Comparison of ENCODE assay signal across 1 cellular context in the genomic region with DNA sequence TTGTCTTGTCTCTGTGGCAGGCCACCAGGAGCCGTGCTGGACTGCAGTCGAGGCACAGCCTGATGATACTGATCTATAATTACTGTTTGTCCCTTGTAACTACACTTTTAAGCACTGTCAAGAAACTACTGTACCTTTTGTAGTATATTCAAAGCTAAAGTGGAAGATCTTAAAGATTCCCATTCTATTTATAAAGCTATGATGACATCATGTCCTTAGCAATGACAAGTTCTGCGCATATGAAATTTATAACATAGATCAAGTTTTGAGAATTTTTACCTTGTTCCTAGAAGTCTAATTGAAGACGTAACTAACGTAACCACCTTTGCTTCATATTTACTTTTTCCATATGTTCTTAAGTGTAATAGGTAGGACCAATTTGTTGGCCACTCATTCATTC.
TF ChIP-seq lines count a peak whose summit lies in the region.

No MANE protein-coding gene starts in this region.

TF ChIP-seq in H1, 55 proteins besides CTCF, POLR2A, EP300 and RAD21:
- TF ChIP-seq HDAC6 (IDR thresholded peaks at IDR 0.05; ENCODE audit: low read depth, low read length), result no peak
- TF ChIP-seq GTF2F1 (IDR thresholded peaks at IDR 0.05; ENCODE audit: borderline replicate concordance, low read depth, low read length), result no peak
- no peak for TF ChIP-seq NANOG (IDR thresholded peaks at IDR 0.05; ENCODE audit: insufficient read depth, low read depth, low read length, poor library complexity, severe bottlenecking)
- no peak for TF ChIP-seq TAF1 (IDR thresholded peaks at IDR 0.05; ENCODE audit: low read depth, low read length)
- no peak for TF ChIP-seq FOSL1 (IDR thresholded peaks at IDR 0.05; ENCODE audit: insufficient read depth, low read depth, low read length)
- no peak for TF ChIP-seq ZNF274 (IDR thresholded peaks at IDR 0.05; ENCODE audit: borderline replicate concordance, extremely low read depth, low read length)
- TF ChIP-seq KDM5A (IDR thresholded peaks at IDR 0.05; ENCODE audit: low read length), result no peak
- TF ChIP-seq SP2 (IDR thresholded peaks at IDR 0.05; ENCODE audit: low read length), result no peak
- TF ChIP-seq, protein P1, sequence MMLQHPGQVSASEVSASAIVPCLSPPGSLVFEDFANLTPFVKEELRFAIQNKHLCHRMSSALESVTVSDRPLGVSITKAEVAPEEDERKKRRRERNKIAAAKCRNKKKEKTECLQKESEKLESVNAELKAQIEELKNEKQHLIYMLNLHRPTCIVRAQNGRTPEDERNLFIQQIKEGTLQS (IDR thresholded peaks at IDR 0.05; ENCODE audit: insufficient read depth, low read depth, low read length), result no peak
- TF ChIP-seq CBX5 (IDR thresholded peaks at IDR 0.05; ENCODE audit: low read depth, low read length), result no peak
- TF ChIP-seq, protein P2, sequence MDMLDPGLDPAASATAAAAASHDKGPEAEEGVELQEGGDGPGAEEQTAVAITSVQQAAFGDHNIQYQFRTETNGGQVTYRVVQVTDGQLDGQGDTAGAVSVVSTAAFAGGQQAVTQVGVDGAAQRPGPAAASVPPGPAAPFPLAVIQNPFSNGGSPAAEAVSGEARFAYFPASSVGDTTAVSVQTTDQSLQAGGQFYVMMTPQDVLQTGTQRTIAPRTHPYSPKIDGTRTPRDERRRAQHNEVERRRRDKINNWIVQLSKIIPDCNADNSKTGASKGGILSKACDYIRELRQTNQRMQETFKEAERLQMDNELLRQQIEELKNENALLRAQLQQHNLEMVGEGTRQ (IDR thresholded peaks at IDR 0.05; ENCODE audit: low read length), result no peak
- TF ChIP-seq RXRA (IDR thresholded peaks at IDR 0.05; ENCODE audit: insufficient read depth, low read depth, low read length), result no peak
- TF ChIP-seq SP4 (IDR thresholded peaks at IDR 0.05; ENCODE audit: low read length), result no peak
- TF ChIP-seq RNF2 (IDR thresholded peaks at IDR 0.05; ENCODE audit: borderline replicate concordance, low read depth, low read length, missing control alignments, poor library complexity, severe bottlenecking), result no peak
- no peak for TF ChIP-seq PHF8 (conservative IDR thresholded peaks at IDR 0.05; ENCODE audit: low read depth, low read length)
- TF ChIP-seq, protein P3, sequence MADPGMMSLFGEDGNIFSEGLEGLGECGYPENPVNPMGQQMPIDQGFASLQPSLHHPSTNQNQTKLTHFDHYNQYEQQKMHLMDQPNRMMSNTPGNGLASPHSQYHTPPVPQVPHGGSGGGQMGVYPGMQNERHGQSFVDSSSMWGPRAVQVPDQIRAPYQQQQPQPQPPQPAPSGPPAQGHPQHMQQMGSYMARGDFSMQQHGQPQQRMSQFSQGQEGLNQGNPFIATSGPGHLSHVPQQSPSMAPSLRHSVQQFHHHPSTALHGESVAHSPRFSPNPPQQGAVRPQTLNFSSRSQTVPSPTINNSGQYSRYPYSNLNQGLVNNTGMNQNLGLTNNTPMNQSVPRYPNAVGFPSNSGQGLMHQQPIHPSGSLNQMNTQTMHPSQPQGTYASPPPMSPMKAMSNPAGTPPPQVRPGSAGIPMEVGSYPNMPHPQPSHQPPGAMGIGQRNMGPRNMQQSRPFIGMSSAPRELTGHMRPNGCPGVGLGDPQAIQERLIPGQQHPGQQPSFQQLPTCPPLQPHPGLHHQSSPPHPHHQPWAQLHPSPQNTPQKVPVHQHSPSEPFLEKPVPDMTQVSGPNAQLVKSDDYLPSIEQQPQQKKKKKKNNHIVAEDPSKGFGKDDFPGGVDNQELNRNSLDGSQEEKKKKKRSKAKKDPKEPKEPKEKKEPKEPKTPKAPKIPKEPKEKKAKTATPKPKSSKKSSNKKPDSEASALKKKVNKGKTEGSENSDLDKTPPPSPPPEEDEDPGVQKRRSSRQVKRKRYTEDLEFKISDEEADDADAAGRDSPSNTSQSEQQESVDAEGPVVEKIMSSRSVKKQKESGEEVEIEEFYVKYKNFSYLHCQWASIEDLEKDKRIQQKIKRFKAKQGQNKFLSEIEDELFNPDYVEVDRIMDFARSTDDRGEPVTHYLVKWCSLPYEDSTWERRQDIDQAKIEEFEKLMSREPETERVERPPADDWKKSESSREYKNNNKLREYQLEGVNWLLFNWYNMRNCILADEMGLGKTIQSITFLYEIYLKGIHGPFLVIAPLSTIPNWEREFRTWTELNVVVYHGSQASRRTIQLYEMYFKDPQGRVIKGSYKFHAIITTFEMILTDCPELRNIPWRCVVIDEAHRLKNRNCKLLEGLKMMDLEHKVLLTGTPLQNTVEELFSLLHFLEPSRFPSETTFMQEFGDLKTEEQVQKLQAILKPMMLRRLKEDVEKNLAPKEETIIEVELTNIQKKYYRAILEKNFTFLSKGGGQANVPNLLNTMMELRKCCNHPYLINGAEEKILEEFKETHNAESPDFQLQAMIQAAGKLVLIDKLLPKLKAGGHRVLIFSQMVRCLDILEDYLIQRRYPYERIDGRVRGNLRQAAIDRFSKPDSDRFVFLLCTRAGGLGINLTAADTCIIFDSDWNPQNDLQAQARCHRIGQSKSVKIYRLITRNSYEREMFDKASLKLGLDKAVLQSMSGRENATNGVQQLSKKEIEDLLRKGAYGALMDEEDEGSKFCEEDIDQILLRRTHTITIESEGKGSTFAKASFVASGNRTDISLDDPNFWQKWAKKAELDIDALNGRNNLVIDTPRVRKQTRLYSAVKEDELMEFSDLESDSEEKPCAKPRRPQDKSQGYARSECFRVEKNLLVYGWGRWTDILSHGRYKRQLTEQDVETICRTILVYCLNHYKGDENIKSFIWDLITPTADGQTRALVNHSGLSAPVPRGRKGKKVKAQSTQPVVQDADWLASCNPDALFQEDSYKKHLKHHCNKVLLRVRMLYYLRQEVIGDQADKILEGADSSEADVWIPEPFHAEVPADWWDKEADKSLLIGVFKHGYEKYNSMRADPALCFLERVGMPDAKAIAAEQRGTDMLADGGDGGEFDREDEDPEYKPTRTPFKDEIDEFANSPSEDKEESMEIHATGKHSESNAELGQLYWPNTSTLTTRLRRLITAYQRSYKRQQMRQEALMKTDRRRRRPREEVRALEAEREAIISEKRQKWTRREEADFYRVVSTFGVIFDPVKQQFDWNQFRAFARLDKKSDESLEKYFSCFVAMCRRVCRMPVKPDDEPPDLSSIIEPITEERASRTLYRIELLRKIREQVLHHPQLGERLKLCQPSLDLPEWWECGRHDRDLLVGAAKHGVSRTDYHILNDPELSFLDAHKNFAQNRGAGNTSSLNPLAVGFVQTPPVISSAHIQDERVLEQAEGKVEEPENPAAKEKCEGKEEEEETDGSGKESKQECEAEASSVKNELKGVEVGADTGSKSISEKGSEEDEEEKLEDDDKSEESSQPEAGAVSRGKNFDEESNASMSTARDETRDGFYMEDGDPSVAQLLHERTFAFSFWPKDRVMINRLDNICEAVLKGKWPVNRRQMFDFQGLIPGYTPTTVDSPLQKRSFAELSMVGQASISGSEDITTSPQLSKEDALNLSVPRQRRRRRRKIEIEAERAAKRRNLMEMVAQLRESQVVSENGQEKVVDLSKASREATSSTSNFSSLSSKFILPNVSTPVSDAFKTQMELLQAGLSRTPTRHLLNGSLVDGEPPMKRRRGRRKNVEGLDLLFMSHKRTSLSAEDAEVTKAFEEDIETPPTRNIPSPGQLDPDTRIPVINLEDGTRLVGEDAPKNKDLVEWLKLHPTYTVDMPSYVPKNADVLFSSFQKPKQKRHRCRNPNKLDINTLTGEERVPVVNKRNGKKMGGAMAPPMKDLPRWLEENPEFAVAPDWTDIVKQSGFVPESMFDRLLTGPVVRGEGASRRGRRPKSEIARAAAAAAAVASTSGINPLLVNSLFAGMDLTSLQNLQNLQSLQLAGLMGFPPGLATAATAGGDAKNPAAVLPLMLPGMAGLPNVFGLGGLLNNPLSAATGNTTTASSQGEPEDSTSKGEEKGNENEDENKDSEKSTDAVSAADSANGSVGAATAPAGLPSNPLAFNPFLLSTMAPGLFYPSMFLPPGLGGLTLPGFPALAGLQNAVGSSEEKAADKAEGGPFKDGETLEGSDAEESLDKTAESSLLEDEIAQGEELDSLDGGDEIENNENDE (IDR thresholded peaks at IDR 0.05; ENCODE audit: insufficient replicate concordance, low read length), result no peak
- no peak for TF ChIP-seq CEBPB (IDR thresholded peaks at IDR 0.05; ENCODE audit: low read depth, low read length)
- TF ChIP-seq SIN3A (conservative IDR thresholded peaks at IDR 0.05 in 1 of 2, IDR thresholded peaks at IDR 0.05 in 1 of 2; ENCODE audit: low read depth in 1 of 2, low read length in 2 of 2), result no peak
TF ChIP-seq in H1: peak in this region for 0.
